Comparison of ENCODE assay signal across 8 cellular contexts in genomic region chr7:5704534-5704922, GRCh38.
DNase-seq lines count a peak whose midpoint lies in the region; ATAC-seq and TF ChIP-seq lines count a peak whose summit lies in the region.

No MANE protein-coding gene starts in this region.

- DNase-seq in SIG-M5 treated with dmso at 0.1 percent for 504 hours (lab: John Stamatoyannopoulos, UW; ENCODE audit: unreplicated experiment): peak; percentile 77
- DNase-seq in SIG-M5 (lab: John Stamatoyannopoulos, UW): no peak
- peak; percentile 46 for DNase-seq in NCI-H2171 (lab: John Stamatoyannopoulos, UW)
- DNase-seq in central memory CD4-positive, alpha-beta T cell: peak; percentile 69
- DNase-seq in islet precursor cell: peak; percentile 83
- DNase-seq in stimulated activated CD4-positive, alpha-beta T cell treated with anti-CD3 and anti-CD28 coated beads, Interleukin-15, amount 100 ng/mL, for 1 hour (ENCODE audit: low read depth in 1 of 2, low spot score in 1 of 2): peak; percentile 43 to 50

- no peak overlapping the region for H3K4me3 ChIP-seq in WI38 (ENCODE audit: low read depth, low read length)

- peak; percentile 83 for TF ChIP-seq CTCF in WI38 (IDR thresholded peaks at IDR 0.05; ENCODE audit: low read depth, low read length)

- ATAC-seq in HG02870 (IDR thresholded peaks at IDR 0.05; ENCODE audit: unreplicated experiment): no peak
